ENCODE assay signal across 20 cellular contexts in the genomic region with DNA sequence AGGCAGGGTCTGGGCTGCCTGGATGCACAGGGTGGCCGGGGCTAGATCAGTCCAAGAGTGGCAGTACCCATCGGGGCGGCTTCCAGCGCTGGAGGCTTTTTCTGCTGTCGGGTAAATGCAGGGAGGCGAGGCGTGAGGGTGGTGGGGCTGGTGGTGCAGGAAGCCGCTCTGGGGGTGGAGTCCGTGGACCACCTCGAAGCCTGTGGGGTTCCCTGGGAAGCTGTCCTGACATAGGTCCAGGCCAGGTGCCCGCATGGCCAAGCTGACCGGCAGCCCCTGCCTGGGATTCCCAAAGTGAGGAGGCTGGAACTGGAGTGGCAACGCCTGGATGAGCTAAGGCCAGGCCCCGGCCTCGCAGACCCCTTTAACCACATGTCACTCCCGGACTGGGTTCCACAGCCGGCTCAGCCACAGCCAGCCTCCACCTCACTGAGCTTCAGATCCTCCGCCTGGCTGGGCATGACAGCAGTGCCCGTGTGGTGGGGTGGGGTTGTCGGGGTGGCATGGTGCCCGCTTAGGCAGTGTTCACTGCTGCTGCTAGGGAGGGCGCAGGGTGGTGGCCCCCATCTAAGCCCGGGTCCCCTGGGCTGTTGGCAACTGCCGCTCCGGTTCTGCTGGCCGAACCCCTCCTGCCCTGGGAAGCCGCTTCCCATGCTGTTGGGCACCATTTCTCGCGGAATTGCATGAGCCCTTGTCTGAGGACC. TPM values are rescaled to one million over a fixed set of nuclear protein-coding genes. Genes with fewer than 3 reads are reported as not detected.
DNase-seq lines count a peak whose midpoint lies in the region; ATAC-seq and TF ChIP-seq lines count a peak whose summit lies in the region.
"Had no signal": no experiment of that assay in that cellular context is flagged by ENCODE, and none has a peak within 500 bp of the region (broad histone marks: within the 10 kb centered on the region; RNA-seq: fewer than 3 reads in every experiment).

No MANE protein-coding gene starts in this region.

- H3K56ac ChIP-seq in IMR-90 (ENCODE audit: extremely low read depth, insufficient read depth, low read length): no peak overlapping the region

- no peak overlapping the region for H3K4me2 ChIP-seq in mammary epithelial cell (ENCODE audit: insufficient read depth, low read depth, low read length)
- no peak overlapping the region for H3K4me2 ChIP-seq in IMR-90 (ENCODE audit: low read depth, low read length)

- H3K36me3 ChIP-seq in mammary epithelial cell (ENCODE audit: insufficient read depth, low read length): no peaks in the 10 kb centered on the region
- peaks cover 11% of the 10 kb centered on the region for H3K36me3 ChIP-seq in IMR-90 (ENCODE audit: control insufficient read depth, insufficient read depth, low read length)
- peaks cover 0 to 9% of the 10 kb centered on the region in 2 donors for H3K36me3 ChIP-seq in thyroid gland
- peaks cover 4% of the 10 kb centered on the region for H3K36me3 ChIP-seq in suprapubic skin

- no peak overlapping the region for H3K23ac ChIP-seq in IMR-90 (ENCODE audit: low read depth, low read length)

- H4K20me1 ChIP-seq in mammary epithelial cell (ENCODE audit: insufficient read depth, low read length) (no peaks in the 10 kb centered on the region), IMR-90 (ENCODE audit: insufficient read depth, low read length) (peaks cover 10% of the 10 kb centered on the region)

- no peak overlapping the region for H2BK5ac ChIP-seq in IMR-90 (ENCODE audit: low read depth, low read length, poor library complexity, severe bottlenecking)

- TF ChIP-seq EP300 in suprapubic skin (IDR thresholded peaks at IDR 0.05): no peak

- BruUV-seq in MCF 10A (replicated peaks; lab: Mats Ljungman, UMichigan): no TSS peak
- BruUV-seq in mammary epithelial cell (replicated peaks; lab: Mats Ljungman, UMichigan): no TSS peak
- BruUV-seq in IMR-90 (replicated peaks; lab: Mats Ljungman, UMichigan): no TSS peak

- H2AK5ac ChIP-seq in IMR-90 (ENCODE audit: low read depth, low read length): no peak overlapping the region

- H3K4me3 Mint-ChIP-seq in MCF 10A (ENCODE audit: unreplicated experiment) (no peak overlapping the region), glutamatergic neuron (ENCODE audit: unreplicated experiment) (no peak overlapping the region)
- H3K4me3 Mint-ChIP-seq: CD4-positive, CD25-positive, alpha-beta regulatory T cell; T-cell had no signal

- peak overlapping the region; percentile 2 for H2AK9ac ChIP-seq in IMR-90 (replicated peaks; ENCODE audit: low read depth, low read length, poor library complexity)

- no peak for ATAC-seq in IMR-90 (ENCODE audit: low read depth)
- no peak for ATAC-seq in HG03039 (IDR thresholded peaks at IDR 0.05; ENCODE audit: unreplicated experiment)
- ATAC-seq: HCT116, T-cell had no signal

- H3K79me2 ChIP-seq in mammary epithelial cell (ENCODE audit: insufficient read depth, low read length): no peaks in the 10 kb centered on the region

- no peak overlapping the region for H2BK120ac ChIP-seq in IMR-90 (ENCODE audit: low read depth, low read length)

- H3K9me3 ChIP-seq in mammary epithelial cell (replicated peaks; ENCODE audit: insufficient read depth, low read length) (no peaks in the 10 kb centered on the region), IMR-90 (ENCODE audit: control insufficient read depth, insufficient read depth, low read length) (no peaks in the 10 kb centered on the region), thyroid gland (no peaks in the 10 kb centered on the region), suprapubic skin (no peaks in the 10 kb centered on the region)
- H3K9me3 ChIP-seq: Caco-2, SJSA1 had no signal

- H3K27me3 ChIP-seq in mammary epithelial cell (ENCODE audit: insufficient read depth, low read length) (no peaks in the 10 kb centered on the region), IMR-90 (ENCODE audit: control insufficient read depth, insufficient read depth, low read length) (peaks cover 2% of the 10 kb centered on the region; the same call in 1 of the 2 replicates), thyroid gland (no peaks in the 10 kb centered on the region), suprapubic skin (peaks cover 50% of the 10 kb centered on the region)

- intact Hi-C loops in MCF 10A (cut with micrococcal nuclease) (no loop called here), mammary epithelial cell (cut with micrococcal nuclease) (no loop called here), IMR-90 (cut with micrococcal nuclease) (no loop called here), thyroid gland (cut with DNase I) (no loop called here)

- CTCF ChIA-PET in MCF 10A (lab: Yijun Ruan, JAX): interaction anchor here (0.6 to 0.7 kb wide), 2 partner anchors 133 to 414 kb away, joined by 3 to 6 read pairs; no protein-coding TSS in a partner anchor
- CTCF ChIA-PET in mammary epithelial cell (lab: Charles Lee; ENCODE audit: low non-redundant PET): no interaction called here
- CTCF ChIA-PET in IMR-90 (lab: Yijun Ruan, JAX): no interaction called here

- dilution Hi-C loops in mammary epithelial cell (cut with HindIII; ENCODE audit: low sequenced_read_pairs): no loop called here
- dilution Hi-C loops in IMR-90 (cut with HindIII; ENCODE audit: low sequenced_read_pairs, unreplicated experiment): no loop called here

- H3K4me3 ChIP-seq in mammary epithelial cell (replicated peaks in 1 of 3; ENCODE audit: insufficient read depth in 1 of 3, low read depth in 2 of 3, low read length in 3 of 3) (no peak overlapping the region), IMR-90 (ENCODE audit: insufficient read depth, low read depth, low read length) (no peak overlapping the region), thyroid gland (replicated peaks in 1 of 3) (no peak overlapping the region), suprapubic skin (no peak overlapping the region)
- H3K4me3 ChIP-seq: GM23248, SJSA1 had no signal

- no peak overlapping the region for H4K91ac ChIP-seq in IMR-90 (ENCODE audit: insufficient read depth, low read depth, low read length)

- H3K27me3 Mint-ChIP-seq in MCF 10A (ENCODE audit: insufficient read depth, unreplicated experiment): peaks cover 12% of the 10 kb centered on the region
- H3K27me3 Mint-ChIP-seq in glutamatergic neuron (ENCODE audit: unreplicated experiment): peaks cover 2% of the 10 kb centered on the region
- H3K27me3 Mint-ChIP-seq: CD4-positive, CD25-positive, alpha-beta regulatory T cell had no signal

- H3K36me3 Mint-ChIP-seq in MCF 10A (ENCODE audit: insufficient read depth, unreplicated experiment): peaks cover 12% of the 10 kb centered on the region
- no peaks in the 10 kb centered on the region for H3K36me3 Mint-ChIP-seq in glutamatergic neuron (ENCODE audit: unreplicated experiment)
- H3K36me3 Mint-ChIP-seq: CD4-positive, CD25-positive, alpha-beta regulatory T cell; T-cell had no signal

- no peak overlapping the region for H3K27ac Mint-ChIP-seq in MCF 10A (ENCODE audit: low read depth, unreplicated experiment)
- no peak overlapping the region for H3K27ac Mint-ChIP-seq in glutamatergic neuron (ENCODE audit: unreplicated experiment)
- H3K27ac Mint-ChIP-seq: CD4-positive, CD25-positive, alpha-beta regulatory T cell; T-cell had no signal

- TF ChIP-seq POLR2A in IMR-90 (IDR thresholded peaks at IDR 0.05; ENCODE audit: low read depth, low read length) (no peak), thyroid gland (IDR thresholded peaks at IDR 0.05) (no peak), suprapubic skin (IDR thresholded peaks at IDR 0.05) (no peak)

- WGBS in mammary epithelial cell (ENCODE audit: low coverage, missing lambda C conversion rate): 36% methylated on average over 11 of the region's 29 CpGs
- 82% methylated on average over 10 of the region's 29 CpGs; no CpG with 5 or more reads in 1 of the 2 experiments for WGBS in IMR-90 (ENCODE audit: extremely low coverage in 2 of 2, insufficient read length in 1 of 2), 2 experiments
- WGBS in thyroid gland, 2 donors: 70 to 90% methylated on average over 10 to 14 of the region's 29 CpGs
- WGBS in suprapubic skin: 38% methylated on average over 19 of the region's 29 CpGs

- H2AFZ ChIP-seq in mammary epithelial cell (ENCODE audit: low read depth, low read length) (no peak overlapping the region), IMR-90 (replicated peaks; ENCODE audit: low read length, poor library complexity) (peak overlapping the region; percentile 13)
- H2AFZ ChIP-seq: GM23248 had no signal

- no peak for TF ChIP-seq CTCF in MCF 10A (IDR thresholded peaks at IDR 0.05; ENCODE audit: unreplicated experiment)
- TF ChIP-seq CTCF in mammary epithelial cell (conservative IDR thresholded peaks at IDR 0.05 in 1 of 2, IDR thresholded peaks at IDR 0.05 in 1 of 2; ENCODE audit: extremely low read depth in 1 of 2, insufficient read depth in 1 of 2, low read depth in 1 of 2, low read length in 2 of 2): no peak
- TF ChIP-seq CTCF in IMR-90 (conservative IDR thresholded peaks at IDR 0.05; ENCODE audit: low read depth, low read length): no peak
- TF ChIP-seq CTCF in glutamatergic neuron (IDR thresholded peaks at IDR 0.05; ENCODE audit: partially characterized antibody, unreplicated experiment): no peak
- TF ChIP-seq CTCF in thyroid gland (IDR thresholded peaks at IDR 0.05): no peak
- TF ChIP-seq CTCF in suprapubic skin (IDR thresholded peaks at IDR 0.05): no peak

- H2BK15ac ChIP-seq in IMR-90 (ENCODE audit: low read depth, low read length): no peak overlapping the region

- H3K18ac ChIP-seq in IMR-90 (ENCODE audit: low read depth, low read length): no peak overlapping the region

- H3K9me3 Mint-ChIP-seq in MCF 10A (ENCODE audit: unreplicated experiment): no peaks in the 10 kb centered on the region
- H3K9me3 Mint-ChIP-seq in glutamatergic neuron (ENCODE audit: unreplicated experiment): peaks cover 2% of the 10 kb centered on the region
- H3K9me3 Mint-ChIP-seq: CD4-positive, CD25-positive, alpha-beta regulatory T cell; T-cell had no signal

- H3K79me1 ChIP-seq in IMR-90 (ENCODE audit: low read depth in 1 of 2, low read length in 2 of 2): no peaks in the 10 kb centered on the region

- TF ChIP-seq RAD21 in IMR-90 (IDR thresholded peaks at IDR 0.05; ENCODE audit: low read length): no peak

- H3K27ac ChIP-seq in mammary epithelial cell (ENCODE audit: insufficient read depth, low read depth, low read length) (no peak overlapping the region), IMR-90 (ENCODE audit: insufficient read depth, low read length) (no peak overlapping the region), thyroid gland (no peak overlapping the region), suprapubic skin (no peak overlapping the region)
- H3K27ac ChIP-seq: GM23248, RWPE1, SJSA1 had no signal

- no peak overlapping the region for H4K8ac ChIP-seq in IMR-90 (ENCODE audit: low read depth in 2 of 2, low read length in 2 of 2)

- H3K9ac ChIP-seq in mammary epithelial cell (ENCODE audit: insufficient read depth, low read length): no peak overlapping the region
- H3K9ac ChIP-seq in IMR-90 (ENCODE audit: low read depth, low read length): no peak overlapping the region
- H3K9ac ChIP-seq: GM23248 had no signal

- H3K4me1 ChIP-seq in mammary epithelial cell (ENCODE audit: insufficient read depth, low read length) (no peaks in the 10 kb centered on the region), IMR-90 (ENCODE audit: control insufficient read depth, insufficient read depth, low read length) (no peaks in the 10 kb centered on the region), thyroid gland (peaks cover 0 to 8% of the 10 kb centered on the region in 2 donors), suprapubic skin (peaks cover 22% of the 10 kb centered on the region)
- H3K4me1 ChIP-seq: Caco-2, SJSA1 had no signal

- H3K4me1 Mint-ChIP-seq in MCF 10A (ENCODE audit: insufficient read depth, unreplicated experiment) (no peaks in the 10 kb centered on the region), glutamatergic neuron (ENCODE audit: low read depth, unreplicated experiment) (peaks cover 2% of the 10 kb centered on the region)
- H3K4me1 Mint-ChIP-seq: CD4-positive, CD25-positive, alpha-beta regulatory T cell; T-cell had no signal

- DNase-seq in MCF 10A (ENCODE audit: unreplicated experiment) (peak; percentile 1), mammary epithelial cell (no peak), IMR-90 (no peak), glutamatergic neuron (peak; percentile 21), thyroid gland (peak; percentile 14 to 28), suprapubic skin (ENCODE audit: low spot score in 2 of 2) (no peak)
- no peak for DNase-seq in stimulated activated CD4-positive, alpha-beta T cell treated with anti-CD3 and anti-CD28 coated beads, Interleukin-2, amount 100 ng/mL, for 24 hours
- DNase-seq: Caco-2; CD4-positive, CD25-positive, alpha-beta regulatory T cell; GM23248; KG1; NCI-H1436; NCI-H2107; NCI-H446 treated with DMSO at 0.1 percent for 48 hours; T-cell had no signal

- no peak overlapping the region for H2BK20ac ChIP-seq in IMR-90 (ENCODE audit: low read depth, low read length)

- POLR2A ChIA-PET in MCF 10A (lab: Yijun Ruan, JAX) (interaction anchor here (0.6 kb wide), 1 partner anchor 30 kb away, joined by 3 read pairs; no protein-coding TSS in a partner anchor), IMR-90 (lab: Charles Lee; ENCODE audit: unreplicated experiment) (no interaction called here)

- H3K4ac ChIP-seq in IMR-90 (ENCODE audit: low read depth, low read length): no peak overlapping the region

- in situ Hi-C loops in mammary epithelial cell (cut with MboI; ENCODE audit: low sequenced_read_pairs in 2 of 2) (no loop called here), IMR-90 (cut with MboI; ENCODE audit: low sequenced_read_pairs) (no loop called here)

- H4K5ac ChIP-seq in IMR-90 (ENCODE audit: low read depth, low read length): no peak overlapping the region

- no peaks in the 10 kb centered on the region for H3K9me1 ChIP-seq in IMR-90 (ENCODE audit: insufficient read depth, low read length)

- H3K14ac ChIP-seq in IMR-90 (replicated peaks; ENCODE audit: low read depth, low read length): no peak overlapping the region

RNA-seq across cellular contexts. Expression of gene QRFP, which starts 1.4 kb away (rescaled TPM):
- total RNA-seq in MCF 10A (2022): not detected in 2 replicates
- not detected for total RNA-seq in mammary epithelial cell
- not detected for polyA plus RNA-seq in mammary epithelial cell
- polyA minus RNA-seq in mammary epithelial cell: not detected
- total RNA-seq in IMR-90 (2012; rRNA removed): not detected in 2 replicates
- not detected in 2 replicates for polyA plus RNA-seq in IMR-90 (2012; rRNA removed)
- polyA plus RNA-seq in IMR-90 (2012; cell fraction: cytosol; rRNA removed): not detected in 2 replicates
- polyA plus RNA-seq in IMR-90 (2012; cell fraction: nucleus; rRNA removed; ENCODE audit: low replicate concordance): not detected in 2 replicates
- not detected for total RNA-seq in glutamatergic neuron (ENCODE audit: unreplicated experiment)
- not detected for total RNA-seq in thyroid gland
- total RNA-seq in suprapubic skin: not detected
- total RNA-seq: Caco-2; CD4-positive, CD25-positive, alpha-beta regulatory T cell; G401; GM23248; SJSA1; T-cell had no signal
- polyA plus RNA-seq: CD4-positive, CD25-positive, alpha-beta regulatory T cell had no signal

RNA-seq across cellular contexts. Expression of gene FIBCD1, which starts 41.0 kb away (rescaled TPM):
- total RNA-seq in MCF 10A (2022) (1.6 and 2.8 TPM in 2 replicates), mammary epithelial cell (1 to 10 TPM in 1 of 2 donors, under 1 TPM in 1; 0.67 to 3.3 TPM), IMR-90 (2012; rRNA removed) (1.1 and 2.2 TPM in 2 replicates), glutamatergic neuron (ENCODE audit: unreplicated experiment) (not detected), thyroid gland (under 1 TPM in 2 of 4 donors, not detected in 2; 0.11 to 0.13 TPM), suprapubic skin (not detected)
- polyA plus RNA-seq in mammary epithelial cell (1.8 TPM), IMR-90 (2012; rRNA removed) (10.1 and 12.2 TPM in 2 replicates)
- polyA minus RNA-seq in mammary epithelial cell: not detected
- polyA plus RNA-seq in IMR-90 (2012; cell fraction: cytosol; rRNA removed): 8.8 and 15.2 TPM in 2 replicates
- 11.6 and 31.9 TPM in 2 replicates for polyA plus RNA-seq in IMR-90 (2012; cell fraction: nucleus; rRNA removed; ENCODE audit: low replicate concordance)
- total RNA-seq: Caco-2; CD4-positive, CD25-positive, alpha-beta regulatory T cell; T-cell had no signal
- polyA plus RNA-seq: CD4-positive, CD25-positive, alpha-beta regulatory T cell had no signal

Comparison
In these comparisons a context has a peak if more than half of its experiments do, and no peak if none do; other contexts are left out.
1. DNase-seq: peak in MCF 10A (single experiment), glutamatergic neuron (single experiment) and thyroid gland (2 of 2); none in mammary epithelial cell (single experiment), IMR-90 (single experiment), suprapubic skin (0 of 2) and stimulated activated CD4-positive, alpha-beta T cell treated with anti-CD3 and anti-CD28 coated beads, Interleukin-2, amount 100 ng/mL, for 24 hours (0 of 2).